In the genomic region with DNA sequence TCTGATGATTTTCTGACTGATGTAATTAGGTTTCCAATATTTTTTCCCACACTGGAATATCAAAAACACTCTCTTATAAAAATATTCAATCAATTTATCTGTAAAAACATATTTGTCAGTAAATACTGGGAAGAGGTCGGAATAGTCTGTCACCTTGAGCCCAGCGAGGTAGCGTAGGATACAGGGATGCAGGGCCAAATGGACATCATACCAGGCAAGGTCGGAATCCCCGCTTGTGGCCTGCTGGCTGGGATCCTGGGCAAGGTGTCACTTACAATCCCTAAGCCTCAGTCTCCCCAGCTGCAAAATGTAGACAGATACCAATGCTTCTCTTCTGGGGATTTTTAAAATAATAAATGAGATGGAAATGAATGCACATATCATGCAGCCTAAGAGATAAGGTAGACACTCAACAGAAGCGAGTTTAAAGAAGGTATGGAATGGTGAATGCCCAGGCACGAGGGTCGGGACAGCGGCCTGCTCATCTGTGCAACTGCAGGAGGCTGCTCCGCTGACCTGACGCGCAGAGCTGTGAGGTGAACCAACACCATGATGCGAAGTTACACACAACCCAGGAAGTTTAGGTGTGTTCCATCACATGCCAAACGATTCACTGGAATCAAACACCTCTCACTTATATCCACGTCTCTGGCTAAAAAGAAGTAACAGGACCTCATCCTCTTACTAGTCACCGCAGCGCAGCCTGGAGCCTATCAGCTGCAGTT, we compare ENCODE assay signal across 21 cellular contexts.
DNase-seq lines count a peak whose midpoint lies in the region; ATAC-seq, FAIRE-seq and TF ChIP-seq lines count a peak whose summit lies in the region.
"Had no signal": no experiment of that assay in that cellular context is flagged by ENCODE, and none has a peak within 500 bp of the region (broad histone marks: within the 10 kb centered on the region; RNA-seq: fewer than 3 reads in every experiment).

No MANE protein-coding gene starts in this region.

- peak in 2 of 3 donors; percentile 23 to 30 for DNase-seq in right lobe of liver
- DNase-seq in HepG2 (ENCODE audit: low spot score): no peak
- DNase-seq in islet precursor cell: peak; percentile 34
- DNase-seq in spleen: peak; percentile 43
- no peak for DNase-seq in GOT3 (lab: John Stamatoyannopoulos, UW)
- no peak for DNase-seq in HEK293T (ENCODE audit: extremely low spot score)
- DNase-seq: CD4-positive, alpha-beta memory T cell; DMS153; GDM1; KBM-7; NCI-H1105 treated with DMSO at 0.1 percent for 48 hours; NCI-H187; NCI-H2107; NCI-H2227 treated with DMSO at 0.1 percent for 48 hours; NCI-H510A treated with DMSO at 0.1 percent for 48 hours; NCI-H774; OCI-M1; SHP77 treated with DMSO at 0.1 percent for 48 hours had no signal

- intact Hi-C loops in right lobe of liver (cut with DNase I) (no loop called here), HepG2 (cut with micrococcal nuclease; ENCODE audit: unreplicated experiment) (no loop called here), spleen (cut with DNase I; ENCODE audit: low total_unique reads) (no loop called here)

- no peaks in the 10 kb centered on the region; the same call in 1 of the 2 replicates for H4K20me1 ChIP-seq in HepG2 (ENCODE audit: insufficient read depth, low read length)

- H3K27me3 ChIP-seq in right lobe of liver: no peaks in the 10 kb centered on the region
- no peaks in the 10 kb centered on the region for H3K27me3 ChIP-seq in HepG2 (ENCODE audit: control insufficient read depth in 1 of 2, insufficient read depth in 2 of 2, low read length in 2 of 2)
- no peaks in the 10 kb centered on the region for H3K27me3 ChIP-seq in spleen (replicated peaks in 1 of 7)
- H3K27me3 ChIP-seq: BLaER1 had no signal

- no peaks in the 10 kb centered on the region for H3K79me2 ChIP-seq in HepG2 (ENCODE audit: insufficient read depth, low read length)

- TF ChIP-seq RAD21 in HepG2 (CRISPR knock-in tag; IDR thresholded peaks at IDR 0.05): no peak

- H3K36me3 ChIP-seq in right lobe of liver (no peaks in the 10 kb centered on the region), HepG2 (replicated peaks in 1 of 2; ENCODE audit: control insufficient read depth in 1 of 2, insufficient read depth in 2 of 2, low read length in 2 of 2) (peaks cover 5 to 8% of the 10 kb centered on the region in 2 experiments; a peak in 4 of 5 replicates), spleen (peaks cover 0 to 44% (median 0%) of the 10 kb centered on the region in 6 donors)

- H3K4me1 ChIP-seq in right lobe of liver (no peaks in the 10 kb centered on the region), HepG2 (ENCODE audit: insufficient read depth, low read length) (no peaks in the 10 kb centered on the region), spleen (peaks cover 0 to 18% (median 0%) of the 10 kb centered on the region in 6 donors)

- H3K9me3 ChIP-seq in right lobe of liver: no peaks in the 10 kb centered on the region
- no peaks in the 10 kb centered on the region for H3K9me3 ChIP-seq in HepG2 (ENCODE audit: low read length)
- peaks cover 0 to 32% (median 22%) of the 10 kb centered on the region in 8 donors for H3K9me3 ChIP-seq in spleen

- ATAC-seq in right lobe of liver: no peak
- no peak for ATAC-seq in HepG2
- ATAC-seq in HG02610 (IDR thresholded peaks at IDR 0.05; ENCODE audit: unreplicated experiment): no peak
- ATAC-seq: HCT116 had no signal

- CTCF ChIA-PET in HepG2 (lab: Yijun Ruan, JAX; ENCODE audit: low intra/inter-chr PET ratio, low total read pairs): no interaction called here
- CTCF ChIA-PET in HEK293T (lab: Yijun Ruan, JAX): no interaction called here

- H3K4me3 ChIP-seq in right lobe of liver (no peak overlapping the region), HepG2 (replicated peaks in 1 of 3; ENCODE audit: insufficient read depth in 1 of 3, low read depth in 2 of 3, low read length in 3 of 3) (no peak overlapping the region), spleen (no peak overlapping the region)
- H3K4me3 ChIP-seq: BLaER1 had no signal

- POLR2A ChIA-PET in HepG2 (lab: Yijun Ruan, JAX) (no interaction called here), HEK293T (lab: Yijun Ruan, JAX) (no interaction called here)

- no peak overlapping the region for H3K9ac ChIP-seq in HepG2 (ENCODE audit: insufficient read depth, low read depth, low read length)
- H3K9ac ChIP-seq: BLaER1 had no signal

- BruUV-seq in HepG2 (replicated peaks; lab: Mats Ljungman, UMichigan): no TSS peak

- 88% methylated on average over 15 of the region's 17 CpGs for WGBS in right lobe of liver (ENCODE audit: insufficient coverage, low coverage, low lambda C conversion rate, missing lambda C conversion rate)
- WGBS in HepG2 (ENCODE audit: low lambda C conversion rate): 97% methylated on average over 17 of the region's 17 CpGs
- WGBS in spleen, 5 donors: 89 to 98% (median 93%) methylated on average over 17 of the region's 17 CpGs

- H3K27ac ChIP-seq in right lobe of liver (no peak overlapping the region), HepG2 (ENCODE audit: extremely low read length, insufficient read depth, low read length) (no peak overlapping the region), spleen (no peak overlapping the region)
- H3K27ac ChIP-seq: BLaER1 had no signal

- no peak for FAIRE-seq in HepG2 (lab: Jason Lieb, UNC)

- H3K4me2 ChIP-seq in HepG2 (ENCODE audit: low read depth, low read length): no peak overlapping the region
- H3K4me2 ChIP-seq: BLaER1 had no signal

- no peak for TF ChIP-seq CTCF in right lobe of liver (IDR thresholded peaks at IDR 0.05)
- TF ChIP-seq CTCF in HepG2 (CRISPR knock-in tag; IDR thresholded peaks at IDR 0.05): no peak
- no peak for TF ChIP-seq CTCF in spleen (IDR thresholded peaks at IDR 0.05 in 8 of 11, conservative IDR thresholded peaks at IDR 0.05 in 3 of 11)

- TF ChIP-seq POLR2A in right lobe of liver (IDR thresholded peaks at IDR 0.05): no peak
- TF ChIP-seq POLR2A in HepG2 (IDR thresholded peaks at IDR 0.05; ENCODE audit: insufficient read depth in 1 of 2, low read depth in 2 of 2, low read length in 2 of 2): no peak
- TF ChIP-seq POLR2A in spleen (IDR thresholded peaks at IDR 0.05): no peak

- no peak for TF ChIP-seq EP300 in HepG2 (IDR thresholded peaks at IDR 0.05; ENCODE audit: low read depth in 2 of 2, low read length in 2 of 2)
- TF ChIP-seq EP300 in HepG2 (CRISPR knock-in tag; IDR thresholded peaks at IDR 0.05; ENCODE audit: borderline replicate concordance): no peak

- H2AFZ ChIP-seq in HepG2 (ENCODE audit: low read length): no peak overlapping the region

- in situ Hi-C loops in HepG2 (cut with HindIII; ENCODE audit: extremely low pct_ligation_motif_present, low pct_unique_long_range_greater_than_20kb): no loop called here

TF ChIP-seq in HepG2, 621 proteins besides CTCF, POLR2A, EP300 and RAD21 (continues in another document):
- TF ChIP-seq KAT8 (CRISPR knock-in tag; IDR thresholded peaks at IDR 0.05): no peak
- no peak for TF ChIP-seq PHF21A (CRISPR knock-in tag; IDR thresholded peaks at IDR 0.05)
- TF ChIP-seq, protein P1, sequence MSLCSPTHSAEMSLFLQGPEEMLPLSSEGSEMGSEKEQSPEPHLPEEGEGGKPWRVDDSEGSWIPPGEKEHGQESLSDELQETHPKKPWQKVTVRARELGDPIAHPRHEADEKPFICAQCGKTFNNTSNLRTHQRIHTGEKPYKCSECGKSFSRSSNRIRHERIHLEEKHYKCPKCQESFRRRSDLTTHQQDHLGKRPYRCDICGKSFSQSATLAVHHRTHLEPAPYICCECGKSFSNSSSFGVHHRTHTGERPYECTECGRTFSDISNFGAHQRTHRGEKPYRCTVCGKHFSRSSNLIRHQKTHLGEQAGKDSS (CRISPR knock-in tag; IDR thresholded peaks at IDR 0.05; ENCODE audit: borderline replicate concordance, low read depth): no peak
- TF ChIP-seq ZEB1 (IDR thresholded peaks at IDR 0.05; ENCODE audit: insufficient replicate concordance, low read depth): no peak
- no peak for TF ChIP-seq RFXANK (CRISPR knock-in tag; IDR thresholded peaks at IDR 0.05)
- no peak for TF ChIP-seq ZNF496 (CRISPR knock-in tag; IDR thresholded peaks at IDR 0.05; ENCODE audit: insufficient replicate concordance)
- TF ChIP-seq ZFP82 (CRISPR knock-in tag; IDR thresholded peaks at IDR 0.05; ENCODE audit: borderline replicate concordance): no peak

TF ChIP-seq in HEK293T, 16 proteins besides CTCF, POLR2A, EP300 and RAD21:
- TF ChIP-seq HDGF (IDR thresholded peaks at IDR 0.05; ENCODE audit: borderline replicate concordance): no peak
- no peak for TF ChIP-seq SUZ12 (IDR thresholded peaks at IDR 0.05)
- TF ChIP-seq ELF4 (IDR thresholded peaks at IDR 0.05): no peak
- no peak for TF ChIP-seq BHLHE40 (IDR thresholded peaks at IDR 0.05; ENCODE audit: borderline replicate concordance)
- no peak for TF ChIP-seq ZNF384 (IDR thresholded peaks at IDR 0.05)
- TF ChIP-seq, protein P2, sequence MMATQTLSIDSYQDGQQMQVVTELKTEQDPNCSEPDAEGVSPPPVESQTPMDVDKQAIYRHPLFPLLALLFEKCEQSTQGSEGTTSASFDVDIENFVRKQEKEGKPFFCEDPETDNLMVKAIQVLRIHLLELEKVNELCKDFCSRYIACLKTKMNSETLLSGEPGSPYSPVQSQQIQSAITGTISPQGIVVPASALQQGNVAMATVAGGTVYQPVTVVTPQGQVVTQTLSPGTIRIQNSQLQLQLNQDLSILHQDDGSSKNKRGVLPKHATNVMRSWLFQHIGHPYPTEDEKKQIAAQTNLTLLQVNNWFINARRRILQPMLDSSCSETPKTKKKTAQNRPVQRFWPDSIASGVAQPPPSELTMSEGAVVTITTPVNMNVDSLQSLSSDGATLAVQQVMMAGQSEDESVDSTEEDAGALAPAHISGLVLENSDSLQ (IDR thresholded peaks at IDR 0.05): no peak
- TF ChIP-seq FOXM1 (IDR thresholded peaks at IDR 0.05; ENCODE audit: borderline replicate concordance): no peak
- TF ChIP-seq SP1 (IDR thresholded peaks at IDR 0.05): no peak
- TF ChIP-seq NFRKB (IDR thresholded peaks at IDR 0.05): no peak

Comparison
In these comparisons a context has a peak if more than half of its experiments do, and no peak if none do; other contexts are left out.
1. DNase-seq: peak in right lobe of liver (2 of 3), islet precursor cell (single experiment) and spleen (single experiment); none in HepG2 (single experiment), GOT3 (single experiment) and HEK293T (single experiment).